7 cellular contexts compared by ENCODE assay signal in the genomic region with DNA sequence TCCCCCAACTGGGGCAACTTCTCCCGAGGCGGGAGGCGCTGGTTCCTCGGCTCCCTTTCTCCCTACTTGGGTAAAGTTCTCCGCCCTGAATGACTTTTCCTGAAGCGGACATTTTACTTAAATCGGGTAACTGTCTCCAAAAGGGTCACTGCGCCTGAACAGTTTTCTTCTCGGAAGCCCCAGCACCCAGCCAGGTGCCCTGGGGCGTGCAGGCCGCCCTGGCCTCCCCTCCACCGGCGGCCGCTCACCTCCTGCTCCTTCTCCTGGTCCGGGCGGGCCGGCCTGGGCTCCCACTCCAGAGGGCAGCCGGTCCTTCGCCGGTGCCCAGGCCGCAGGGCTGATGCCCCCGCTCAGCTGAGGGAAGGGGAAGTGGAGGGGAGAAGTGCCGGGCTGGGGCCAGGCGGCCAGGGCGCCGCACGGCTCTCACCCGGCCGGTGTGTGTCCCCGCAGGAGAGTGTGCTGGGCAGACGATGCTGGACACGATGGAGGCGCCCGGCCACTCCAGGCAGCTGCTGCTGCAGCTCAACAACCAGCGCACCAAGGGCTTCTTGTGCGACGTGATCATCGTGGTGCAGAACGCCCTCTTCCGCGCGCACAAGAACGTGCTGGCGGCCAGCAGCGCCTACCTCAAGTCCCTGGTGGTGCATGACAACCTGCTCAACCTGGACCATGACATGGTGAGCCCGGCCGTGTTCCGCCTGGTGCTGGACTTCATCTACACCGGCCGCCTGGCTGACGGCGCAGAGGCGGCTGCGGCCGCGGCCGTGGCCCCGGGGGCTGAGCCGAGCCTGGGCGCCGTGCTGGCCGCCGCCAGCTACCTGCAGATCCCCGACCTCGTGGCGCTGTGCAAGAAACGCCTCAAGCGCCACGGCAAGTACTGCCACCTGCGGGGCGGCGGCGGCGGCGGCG. TPM values are rescaled to one million over a fixed set of nuclear protein-coding genes. Genes with fewer than 3 reads are reported as not detected.
DNase-seq lines count a peak whose midpoint lies in the region; ATAC-seq, FAIRE-seq and TF ChIP-seq lines count a peak whose summit lies in the region.

No MANE protein-coding gene starts in this region.

- TF ChIP-seq CTCF in HFFc6 (IDR thresholded peaks at IDR 0.05), result no peak; the same call in 1 of the 2 replicates
- TF ChIP-seq CTCF in kidney (IDR thresholded peaks at IDR 0.05; ENCODE audit: borderline replicate concordance, extremely low read depth, insufficient read depth), result no peak

- no peak for FAIRE-seq in kidney (lab: Jason Lieb, UNC)

- no peaks in the 10 kb centered on the region for H3K9me3 ChIP-seq in kidney (ENCODE audit: control insufficient read depth in 1 of 2, low read length in 2 of 2)

- peaks cover 13% of the 10 kb centered on the region; the same call in 1 of the 2 replicates for H3K36me3 Mint-ChIP-seq in HFFc6 (ENCODE audit: low read depth)
- peaks cover 14 to 23% of the 10 kb centered on the region in 2 donors for H3K36me3 Mint-ChIP-seq in stimulated activated naive B cell treated with anti-CD40 and anti-IgM and Interleukin-4, amounts not matched to agents 10 μg/mL and 1 μg/mL and 100 μg/mL, for 72 hours

- DNase-seq in HFFc6, result peak; percentile 56
- peak; percentile 59 for DNase-seq in activated naive CD4-positive, alpha-beta T cell treated with anti-CD3 and anti-CD28 coated beads, Interleukin-2, amount 50 U/mL, for 16 hours
- peak; percentile 84 for DNase-seq in kidney
- DNase-seq in stimulated activated naive B cell treated with anti-CD40 and anti-IgM and Interleukin-4, amounts not matched to agents 10 μg/mL and 1 μg/mL and 100 μg/mL, for 72 hours, result peak; percentile 24
- DNase-seq in AML-193 (lab: John Stamatoyannopoulos, UW), result no peak

- no peaks in the 10 kb centered on the region for H3K9me3 Mint-ChIP-seq in HFFc6
- no peaks in the 10 kb centered on the region for H3K9me3 Mint-ChIP-seq in stimulated activated naive B cell treated with anti-CD40 and anti-IgM and Interleukin-4, amounts not matched to agents 10 μg/mL and 1 μg/mL and 100 μg/mL, for 72 hours

- peak overlapping the region; percentile 51 to 53 for H3K27ac ChIP-seq in kidney (ENCODE audit: low read depth in 2 of 2, low read length in 2 of 2)

- H3K4me3 ChIP-seq in kidney (ENCODE audit: low read length in 2 of 2), result peak overlapping the region in 1 of 2 donors; percentile 39

- H3K9ac ChIP-seq in kidney (ENCODE audit: low read length in 2 of 2), result no peak overlapping the region

- peaks cover 0 to 18% of the 10 kb centered on the region in 2 donors for H3K4me1 ChIP-seq in kidney (ENCODE audit: control insufficient read depth in 1 of 2, insufficient read depth in 1 of 2, low read depth in 1 of 2, low read length in 2 of 2)

- peak overlapping the region; percentile 75 for H3K27ac Mint-ChIP-seq in HFFc6
- peak overlapping the region; percentile 25 for H3K27ac Mint-ChIP-seq in stimulated activated naive B cell treated with anti-CD40 and anti-IgM and Interleukin-4, amounts not matched to agents 10 μg/mL and 1 μg/mL and 100 μg/mL, for 72 hours

- peaks cover 30% of the 10 kb centered on the region for H3K4me1 Mint-ChIP-seq in HFFc6 (ENCODE audit: low read depth)
- peaks cover 30 to 58% of the 10 kb centered on the region in 2 donors for H3K4me1 Mint-ChIP-seq in stimulated activated naive B cell treated with anti-CD40 and anti-IgM and Interleukin-4, amounts not matched to agents 10 μg/mL and 1 μg/mL and 100 μg/mL, for 72 hours

- peak overlapping the region; percentile 86 for H3K4me3 Mint-ChIP-seq in HFFc6
- H3K4me3 Mint-ChIP-seq in stimulated activated naive B cell treated with anti-CD40 and anti-IgM and Interleukin-4, amounts not matched to agents 10 μg/mL and 1 μg/mL and 100 μg/mL, for 72 hours, result peak overlapping the region; percentile 80 to 81

- H3K27me3 Mint-ChIP-seq in HFFc6 (ENCODE audit: insufficient read depth), result peaks cover 6% of the 10 kb centered on the region
- H3K27me3 Mint-ChIP-seq in stimulated activated naive B cell treated with anti-CD40 and anti-IgM and Interleukin-4, amounts not matched to agents 10 μg/mL and 1 μg/mL and 100 μg/mL, for 72 hours, result peaks cover 19 to 22% of the 10 kb centered on the region in 2 donors

- H3K36me3 ChIP-seq in kidney (ENCODE audit: control insufficient read depth in 1 of 2, insufficient read depth in 2 of 2, low read length in 2 of 2), result no peaks in the 10 kb centered on the region

- no peak for ATAC-seq in stimulated activated naive B cell treated with anti-CD40 and anti-IgM and Interleukin-4, amounts not matched to agents 10 μg/mL and 1 μg/mL and 100 μg/mL, for 72 hours (replicated peaks)
- ATAC-seq in GM18907 (IDR thresholded peaks at IDR 0.05; ENCODE audit: unreplicated experiment), result no peak
- no peak for ATAC-seq in HG03521 (IDR thresholded peaks at IDR 0.05; ENCODE audit: unreplicated experiment)

- intact Hi-C loops in kidney (cut with DNase I), result loop anchor here (5.0 kb wide), 1 partner anchor 186 kb away; no protein-coding TSS in a partner anchor

RNA-seq across cellular contexts. Expression of gene HIC1, which starts 1.6 kb away (rescaled TPM):
- 10 to 100 TPM; 42.7 to 51.9 (median 48.0) TPM for total RNA-seq in HFFc6 (2021; fragmentation: NEBNext Ultra II Directional; extraction: Animal tissue kit (Norgen Biotek cat#: 25700))
- total RNA-seq in kidney, result 13.0 TPM
- polyA plus RNA-seq in kidney (ENCODE audit: insufficient read depth, low read depth, low replicate concordance), result 2.7 TPM

RNA-seq across cellular contexts. Expression of gene OVCA2, which starts 14.7 kb away (rescaled TPM):
- total RNA-seq in HFFc6 (2021; fragmentation: NEBNext Ultra II Directional; extraction: Animal tissue kit (Norgen Biotek cat#: 25700)), result 10 to 100 TPM; 39.5 to 44.3 (median 41.7) TPM
- total RNA-seq in kidney, result 22.9 TPM
- polyA plus RNA-seq in kidney (ENCODE audit: insufficient read depth, low read depth, low replicate concordance), result 63.6 TPM

RNA-seq across cellular contexts. Expression of gene DPH1, which starts 26.5 kb away (rescaled TPM):
- total RNA-seq in HFFc6 (2021; fragmentation: NEBNext Ultra II Directional; extraction: Animal tissue kit (Norgen Biotek cat#: 25700)), result 10 to 100 TPM; 65.9 to 81.6 (median 71.8) TPM
- 49.4 TPM for total RNA-seq in kidney
- polyA plus RNA-seq in kidney (ENCODE audit: insufficient read depth, low read depth, low replicate concordance), result 23.3 TPM

RNA-seq across cellular contexts. Expression of gene RTN4RL1, which starts 31.3 kb away (rescaled TPM):
- total RNA-seq in HFFc6 (2021; fragmentation: NEBNext Ultra II Directional; extraction: Animal tissue kit (Norgen Biotek cat#: 25700)), result under 1 TPM; 0.33 to 0.60 (median 0.39) TPM
- 10.7 TPM for total RNA-seq in kidney
- 2.0 TPM for polyA plus RNA-seq in kidney (ENCODE audit: insufficient read depth, low read depth, low replicate concordance)

Comparison
In these comparisons a context has a peak if more than half of its experiments do, and no peak if none do; other contexts are left out.
1. DNase-seq: peak in HFFc6 (single experiment), activated naive CD4-positive, alpha-beta T cell treated with anti-CD3 and anti-CD28 coated beads, Interleukin-2, amount 50 U/mL, for 16 hours (single experiment), kidney (single experiment) and stimulated activated naive B cell treated with anti-CD40 and anti-IgM and Interleukin-4, amounts not matched to agents 10 μg/mL and 1 μg/mL and 100 μg/mL, for 72 hours (single experiment); none in AML-193 (0 of 2).